ENCODE assay signal across 14 cellular contexts in the genomic region with DNA sequence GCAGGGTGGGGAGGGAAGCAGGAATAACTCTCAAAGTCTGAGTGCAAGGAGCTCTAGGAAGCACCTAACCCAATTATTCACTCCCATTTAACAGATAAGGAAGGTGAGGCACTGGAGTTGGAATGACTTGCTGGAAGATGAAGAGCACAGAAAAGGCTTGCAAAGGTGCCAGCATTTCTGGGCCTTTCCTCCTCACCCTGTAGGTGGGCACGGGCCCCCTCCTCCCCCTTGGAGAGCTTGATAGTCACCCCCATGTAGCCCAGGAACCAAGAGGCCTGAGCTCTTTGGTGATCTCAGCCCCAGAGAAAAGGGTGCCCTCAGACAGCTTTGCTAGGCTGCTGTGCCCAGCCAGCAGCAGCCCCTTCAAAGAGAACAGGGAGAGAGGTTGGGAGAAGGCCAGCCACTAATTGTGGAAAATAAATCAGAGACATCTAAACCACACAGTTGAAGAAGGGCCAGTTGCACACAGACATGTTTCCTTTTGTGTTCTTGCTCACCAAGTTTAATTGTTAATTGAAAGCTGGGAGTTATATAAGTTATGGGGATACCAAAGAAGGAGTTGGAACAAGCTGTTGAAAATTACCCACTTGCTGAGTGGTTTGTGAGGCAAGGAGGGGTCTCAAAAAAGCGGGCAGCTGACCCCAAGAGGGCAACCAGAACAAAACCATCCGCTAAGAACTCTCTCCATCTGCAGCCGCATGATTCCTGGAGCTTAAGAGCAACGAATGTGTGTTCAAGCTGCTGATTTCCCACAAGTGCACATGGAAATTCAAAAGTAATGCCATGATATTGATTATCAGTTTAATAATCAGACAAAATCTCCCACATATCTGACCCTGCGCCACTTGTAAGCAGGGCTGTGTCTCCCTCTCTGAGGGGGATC.
A peak's percentile ranks its signal among the peaks of the same experiment; 100 is the strongest.
DNase-seq lines count a peak whose midpoint lies in the region; TF ChIP-seq lines count a peak whose summit lies in the region.
"Had no signal": no experiment of that assay in that cellular context is flagged by ENCODE, and none has a peak within 500 bp of the region (broad histone marks: within the 10 kb centered on the region; RNA-seq: fewer than 3 reads in every experiment).

No MANE protein-coding gene starts in this region.

- H3K9me3 ChIP-seq in ascending aorta: no peaks in the 10 kb centered on the region
- H3K9me3 ChIP-seq in left ventricle myocardium inferior (replicated peaks): no peaks in the 10 kb centered on the region

- H3K27ac ChIP-seq in ascending aorta (peak overlapping the region; percentile 76 to 80), left ventricle myocardium inferior (replicated peaks) (peak overlapping the region; percentile 67)

- intact Hi-C loops in ascending aorta (cut with DNase I): no loop called here
- intact Hi-C loops in left ventricle myocardium inferior (cut with micrococcal nuclease): no loop called here

- H3K4me1 ChIP-seq in ascending aorta: peaks cover 3 to 16% of the 10 kb centered on the region in 2 donors
- peaks cover 73% of the 10 kb centered on the region for H3K4me1 ChIP-seq in left ventricle myocardium inferior

- TF ChIP-seq CTCF in ascending aorta (IDR thresholded peaks at IDR 0.05) (no peak), left ventricle myocardium inferior (IDR thresholded peaks at IDR 0.05; ENCODE audit: borderline replicate concordance) (no peak), GM13977 (IDR thresholded peaks at IDR 0.05; ENCODE audit: extremely low read depth, insufficient read depth, missing control alignments) (no peak), GM13976 (IDR thresholded peaks at IDR 0.05; ENCODE audit: borderline replicate concordance, control extremely low read depth, extremely low read depth, insufficient read depth, missing control alignments) (no peak)

- H3K4me3 ChIP-seq in ascending aorta: no peak overlapping the region
- no peak overlapping the region for H3K4me3 ChIP-seq in left ventricle myocardium inferior

- no peaks in the 10 kb centered on the region for H3K36me3 ChIP-seq in ascending aorta
- no peaks in the 10 kb centered on the region for H3K36me3 ChIP-seq in left ventricle myocardium inferior

- DNase-seq in GM03348 (ENCODE audit: low spot score) (peak; percentile 47), ascending aorta (ENCODE audit: low spot score in 2 of 2) (no peak), left ventricle myocardium inferior (no peak), renal cortical epithelial cell (ENCODE audit: low read depth) (peak; percentile 70), NCI-H510A (lab: John Stamatoyannopoulos, UW) (no peak), dermis blood vessel endothelial cell (no peak), GM13977 (ENCODE audit: low spot score) (no peak), GM13976 (ENCODE audit: low spot score) (no peak)
- DNase-seq: activated CD4-positive, alpha-beta T cell treated with anti-CD3 and anti-CD28 coated beads for 1 hour; CD8-positive, alpha-beta T cell; NCI-H1092 treated with DMSO at 0.1 percent for 48 hours; NCI-H524; retina; SHP77 treated with DMSO at 0.1 percent for 48 hours had no signal

- H3K27me3 ChIP-seq in ascending aorta (no peaks in the 10 kb centered on the region), left ventricle myocardium inferior (ENCODE audit: low read depth) (no peaks in the 10 kb centered on the region)

- in situ Hi-C loops in GM13977 (cut with MboI; ENCODE audit: low pct_unique_long_range_greater_than_20kb, low sequenced_read_pairs, unreplicated experiment) (no loop called here), GM13976 (cut with MboI; ENCODE audit: low sequenced_read_pairs, unreplicated experiment) (no loop called here)

Comparison
In these comparisons a context has a peak if more than half of its experiments do, and no peak if none do; other contexts are left out.
1. DNase-seq: peak in GM03348 (single experiment) and renal cortical epithelial cell (single experiment); none in ascending aorta (0 of 2), left ventricle myocardium inferior (single experiment), NCI-H510A (single experiment), dermis blood vessel endothelial cell (single experiment), GM13977 (single experiment) and GM13976 (single experiment).